34 cellular contexts compared by ENCODE assay signal in the genomic region with DNA sequence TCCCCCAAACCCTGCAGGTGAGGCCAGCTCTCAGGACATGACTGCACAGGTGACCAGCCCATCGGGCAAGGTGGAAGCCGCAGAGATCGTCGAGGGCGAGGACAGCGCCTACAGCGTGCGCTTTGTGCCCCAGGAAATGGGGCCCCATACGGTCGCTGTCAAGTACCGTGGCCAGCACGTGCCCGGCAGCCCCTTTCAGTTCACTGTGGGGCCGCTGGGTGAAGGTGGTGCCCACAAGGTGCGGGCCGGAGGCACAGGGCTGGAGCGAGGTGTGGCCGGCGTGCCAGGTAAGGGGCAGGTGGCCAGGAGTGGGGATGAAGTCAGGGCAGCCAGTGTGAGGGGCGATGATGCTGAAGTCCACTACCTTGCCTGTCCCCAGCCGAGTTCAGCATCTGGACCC. TPM values are rescaled to one million over a fixed set of nuclear protein-coding genes. Genes with fewer than 3 reads are reported as not detected.
"Had no signal": no experiment of that assay in that cellular context is flagged by ENCODE, and none has a peak within 500 bp of the region (broad histone marks: within the 10 kb centered on the region; RNA-seq: fewer than 3 reads in every experiment).

No MANE protein-coding gene starts in this region.

- H3K4me3 ChIP-seq: colonic mucosa, esophagus squamous epithelium had no signal

- H3K27ac ChIP-seq: brain microvascular endothelial cell, colonic mucosa, epithelial cell of prostate, esophagus squamous epithelium, WERI-Rb-1 had no signal

- H3K4me1 ChIP-seq: colonic mucosa had no signal

- H3K4me3 Mint-ChIP-seq: activated B cell treated with CpG ODN at 0.5 μM for 24 hours; activated CD8-positive, alpha-beta T cell treated with anti-CD3 and anti-CD28 coated beads for 36 hours; activated naive CD8-positive, alpha-beta T cell; activated T-cell treated with anti-CD3 and anti-CD28 coated beads, Interleukin-2, amount 50 U/mL, for 4 hours; activated T-helper 17 cell treated with anti-CD3 and anti-CD28 coated beads, Interleukin-2, amount 50 U/mL, for 72 hours; T-helper 17 cell; T-helper 2 cell treated with Interferon-gamma antibody and Interleukin-4, amounts not matched to agents 5 μg/mL and 100 μg/mL, for 36 hours had no signal

- H3K36me3 ChIP-seq: colonic mucosa, WERI-Rb-1 had no signal

- H3K9me3 Mint-ChIP-seq: activated B cell treated with CpG ODN at 0.5 μM for 24 hours; activated CD8-positive, alpha-beta T cell treated with anti-CD3 and anti-CD28 coated beads for 36 hours; activated T-cell treated with anti-CD3 and anti-CD28 coated beads, Interleukin-2, amount 50 U/mL, for 4 hours; activated T-helper 17 cell treated with anti-CD3 and anti-CD28 coated beads, Interleukin-2, amount 50 U/mL, for 72 hours; T-helper 2 cell treated with Interferon-gamma antibody and Interleukin-4, amounts not matched to agents 5 μg/mL and 100 μg/mL, for 36 hours had no signal

- H3K27ac Mint-ChIP-seq: activated B cell treated with CpG ODN at 0.5 μM for 24 hours; activated CD8-positive, alpha-beta T cell treated with anti-CD3 and anti-CD28 coated beads for 36 hours; activated naive CD8-positive, alpha-beta T cell; activated T-helper 17 cell treated with anti-CD3 and anti-CD28 coated beads, Interleukin-2, amount 50 U/mL, for 72 hours; T-helper 17 cell; T-helper 2 cell treated with Interferon-gamma antibody and Interleukin-4, amounts not matched to agents 5 μg/mL and 100 μg/mL, for 36 hours had no signal

- ATAC-seq: activated CD4-positive, CD25-positive, alpha-beta regulatory T cell treated with anti-CD3 and anti-CD28 coated beads, Interleukin-2, amount 50 U/mL, for 24 hours; activated CD8-positive, alpha-beta T cell treated with anti-CD3 and anti-CD28 coated beads for 36 hours; activated T-cell treated with anti-CD3 and anti-CD28 coated beads, Interleukin-2, amount 50 U/mL, for 4 hours; activated T-helper 17 cell treated with anti-CD3 and anti-CD28 coated beads, Interleukin-2, amount 50 U/mL, for 72 hours; T-helper 17 cell had no signal

- FAIRE-seq: astrocyte, endometrium, endothelial cell of umbilical vein had no signal

- H3K9me3 ChIP-seq: colonic mucosa, esophagus squamous epithelium had no signal

- H3K27me3 ChIP-seq: brain microvascular endothelial cell, colonic mucosa had no signal

- H3K27me3 Mint-ChIP-seq: activated CD8-positive, alpha-beta T cell treated with anti-CD3 and anti-CD28 coated beads for 36 hours; activated naive CD8-positive, alpha-beta T cell; T-helper 17 cell had no signal

- DNase-seq: activated B cell treated with CpG ODN at 0.5 μM for 24 hours; activated CD4-positive, alpha-beta T cell treated with anti-CD3 and anti-CD28 coated beads for 48 hours; activated CD4-positive, alpha-beta T cell treated with anti-CD3 and anti-CD28 coated beads, Interleukin-2, amount 50 U/mL, for 1 hour; activated CD4-positive, alpha-beta T cell treated with anti-CD3 and anti-CD28 coated beads, Interleukin-2, amount 50 U/mL, for 48 hours; activated CD8-positive, alpha-beta memory T cell treated with anti-CD3 and anti-CD28 coated beads for 24 hours; activated CD8-positive, alpha-beta T cell treated with anti-CD3 and anti-CD28 coated beads for 36 hours; activated effector memory CD4-positive, alpha-beta T cell treated with Interleukin-2 at 50 U/mL for 16 hours; activated gamma-delta T cell treated with Interleukin-2 at 50 U/mL for 16 hours; activated naive CD4-positive, alpha-beta T cell treated with anti-CD3 and anti-CD28 coated beads, Interleukin-2, amount 50 U/mL, for 16 hours; activated naive CD4-positive, alpha-beta T cell treated with Interleukin-2 at 50 U/mL for 16 hours; activated T-cell treated with anti-CD3 and anti-CD28 coated beads, Interleukin-2, amount 50 U/mL, for 4 hours; amniotic stem cell; anterior cingulate cortex; brain microvascular endothelial cell; caudate nucleus; cerebellar nuclear complex; colonic mucosa; effector CD8-positive, alpha-beta T cell; esophagus squamous epithelium; foreskin melanocyte; head of caudate nucleus; T-helper 17 cell; T1000; WERI-Rb-1 had no signal

- H3K4me1 Mint-ChIP-seq: activated B cell treated with CpG ODN at 0.5 μM for 24 hours; activated T-helper 17 cell treated with anti-CD3 and anti-CD28 coated beads, Interleukin-2, amount 50 U/mL, for 72 hours had no signal

- H3K36me3 Mint-ChIP-seq: activated naive CD8-positive, alpha-beta T cell had no signal

RNA-seq across cellular contexts. Expression of gene FLNC, which starts 24.2 kb away (rescaled TPM):
- total RNA-seq: activated B cell treated with CpG ODN at 0.5 μM for 24 hours had no signal

RNA-seq across cellular contexts. Expression of gene KCP, which starts 56.1 kb away (rescaled TPM):
- total RNA-seq: activated CD8-positive, alpha-beta T cell treated with anti-CD3 and anti-CD28 coated beads for 36 hours; dermis microvascular lymphatic vessel endothelial cell; endothelial cell of umbilical vein; fibroblast of villous mesenchyme had no signal
- polyA plus RNA-seq: endothelial cell of umbilical vein had no signal
